Comparison of ENCODE assay signal across 13 cellular contexts in genomic region chr2:196266855-196267254, GRCh38.
DNase-seq lines count a peak whose midpoint lies in the region; ATAC-seq and TF ChIP-seq lines count a peak whose summit lies in the region.
"Had no signal": no experiment of that assay in that cellular context is flagged by ENCODE, and none has a peak within 500 bp of the region (broad histone marks: within the 10 kb centered on the region; RNA-seq: fewer than 3 reads in every experiment).

No MANE protein-coding gene starts in this region.

- CTCF ChIA-PET in activated CD8-positive, alpha-beta memory T cell treated with anti-CD3 and anti-CD28 coated beads, Interleukin-2, amount 10 ng/mL, durations not matched to agents 7 days and 5 days (lab: Charles Lee), result interaction anchor here (1.0 to 4.9 kb wide), 5 partner anchors 9 to 97 kb away, joined by 3 to 25 read pairs (median 4); partner anchors contain the start of gene STK17B

- H3K27me3 Mint-ChIP-seq in activated CD8-positive, alpha-beta memory T cell treated with anti-CD3 and anti-CD28 coated beads, Interleukin-2, amount 10 ng/mL, durations not matched to agents 7 days and 5 days, result no peaks in the 10 kb centered on the region

- no peaks in the 10 kb centered on the region for H3K9me3 Mint-ChIP-seq in activated CD8-positive, alpha-beta memory T cell treated with anti-CD3 and anti-CD28 coated beads, Interleukin-2, amount 10 ng/mL, durations not matched to agents 7 days and 5 days (ENCODE audit: low read depth)
- H3K9me3 Mint-ChIP-seq: neural progenitor cell had no signal

- no peak for DNase-seq in activated CD8-positive, alpha-beta memory T cell treated with anti-CD3 and anti-CD28 coated beads, Interleukin-2, amount 10 ng/mL, durations not matched to agents 7 days and 5 days
- no peak for DNase-seq in activated CD8-positive, alpha-beta memory T cell treated with anti-CD3 and anti-CD28 coated beads, Interleukin-2, amount 50 U/mL, for 4 hours
- DNase-seq in NCI-H82 treated with DMSO at 0.1 percent for 48 hours (lab: John Stamatoyannopoulos, UW; ENCODE audit: unreplicated experiment), result peak; percentile 65
- peak; percentile 62 for DNase-seq in choroid plexus epithelial cell (ENCODE audit: low read depth)
- peak; percentile 73 for DNase-seq in pulmonary artery endothelial cell (ENCODE audit: low read depth, low spot score)
- DNase-seq in SKM-1 (lab: John Stamatoyannopoulos, UW; ENCODE audit: unreplicated experiment), result no peak
- DNase-seq: DMS79 treated with DMSO at 0.1 percent for 48 hours, foreskin fibroblast, T-helper 9 cell, uterus had no signal

- ATAC-seq in activated CD8-positive, alpha-beta memory T cell treated with anti-CD3 and anti-CD28 coated beads, Interleukin-2, amount 10 ng/mL, durations not matched to agents 7 days and 5 days, result no peak
- ATAC-seq in HG03442 (IDR thresholded peaks at IDR 0.05; ENCODE audit: unreplicated experiment), result no peak
- ATAC-seq in GM21515 (IDR thresholded peaks at IDR 0.05; ENCODE audit: unreplicated experiment), result no peak

- H3K4me1 Mint-ChIP-seq in activated CD8-positive, alpha-beta memory T cell treated with anti-CD3 and anti-CD28 coated beads, Interleukin-2, amount 10 ng/mL, durations not matched to agents 7 days and 5 days, result peaks cover 81% of the 10 kb centered on the region
- H3K4me1 Mint-ChIP-seq: neural progenitor cell had no signal

- no peak overlapping the region for H3K4me3 Mint-ChIP-seq in activated CD8-positive, alpha-beta memory T cell treated with anti-CD3 and anti-CD28 coated beads, Interleukin-2, amount 10 ng/mL, durations not matched to agents 7 days and 5 days
- H3K4me3 Mint-ChIP-seq: neural progenitor cell had no signal

- no peak for TF ChIP-seq CTCF in choroid plexus epithelial cell (conservative IDR thresholded peaks at IDR 0.05; ENCODE audit: low read depth, low read length)

- H3K4me3 ChIP-seq in choroid plexus epithelial cell (ENCODE audit: low read depth, low read length), result no peak overlapping the region
- H3K4me3 ChIP-seq: neural progenitor cell, uterus had no signal

- H3K36me3 Mint-ChIP-seq in activated CD8-positive, alpha-beta memory T cell treated with anti-CD3 and anti-CD28 coated beads, Interleukin-2, amount 10 ng/mL, durations not matched to agents 7 days and 5 days, result peaks cover 9% of the 10 kb centered on the region

- H3K27ac Mint-ChIP-seq in activated CD8-positive, alpha-beta memory T cell treated with anti-CD3 and anti-CD28 coated beads, Interleukin-2, amount 10 ng/mL, durations not matched to agents 7 days and 5 days, result peak overlapping the region; percentile 30
- H3K27ac Mint-ChIP-seq: neural progenitor cell had no signal

Comparison
In these comparisons a context has a peak if more than half of its experiments do, and no peak if none do; other contexts are left out.
1. DNase-seq: peak in NCI-H82 treated with DMSO at 0.1 percent for 48 hours (single experiment), choroid plexus epithelial cell (single experiment) and pulmonary artery endothelial cell (single experiment); none in activated CD8-positive, alpha-beta memory T cell treated with anti-CD3 and anti-CD28 coated beads, Interleukin-2, amount 10 ng/mL, durations not matched to agents 7 days and 5 days (single experiment), activated CD8-positive, alpha-beta memory T cell treated with anti-CD3 and anti-CD28 coated beads, Interleukin-2, amount 50 U/mL, for 4 hours (single experiment) and SKM-1 (single experiment).